ENCODE assay signal across 16 cellular contexts in the genomic region with DNA sequence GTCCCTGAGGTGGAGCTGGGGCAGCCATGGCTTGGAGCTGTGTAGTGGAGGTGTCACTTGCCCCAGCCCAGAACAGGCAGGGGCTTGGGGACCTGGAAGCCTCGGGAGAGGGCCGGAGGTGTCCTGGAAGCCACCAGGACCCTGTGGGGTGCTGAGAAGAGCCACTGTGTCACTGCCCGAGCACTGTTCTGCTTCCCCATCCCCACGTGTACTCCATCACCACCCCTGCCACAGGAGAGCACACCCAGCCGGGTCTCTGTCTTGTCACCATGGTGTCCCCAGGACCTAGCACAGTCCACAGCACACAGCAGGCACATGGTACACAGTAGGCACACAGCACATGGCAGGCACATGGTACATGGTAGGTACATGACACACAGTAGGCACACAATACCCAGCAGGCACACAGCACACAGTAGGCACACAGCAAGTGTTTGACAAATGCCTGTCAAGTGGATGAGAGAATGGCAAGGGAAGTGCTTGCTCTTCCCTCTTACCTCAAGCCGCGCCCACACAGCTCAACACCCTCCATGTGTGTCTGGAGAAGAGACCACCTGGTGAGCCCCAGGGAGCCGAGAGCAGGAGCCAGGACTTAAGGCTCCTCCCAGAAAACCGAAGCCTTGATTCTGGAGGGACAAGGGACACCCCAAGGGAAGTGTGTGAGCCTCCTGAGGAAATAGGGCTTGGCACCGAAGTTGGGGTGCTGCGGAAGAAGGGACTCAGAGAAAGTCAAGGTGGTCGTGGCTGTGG. TPM values are rescaled to one million over a fixed set of nuclear protein-coding genes. Genes with fewer than 3 reads are reported as not detected.
DNase-seq lines count a peak whose midpoint lies in the region; ATAC-seq, FAIRE-seq and TF ChIP-seq lines count a peak whose summit lies in the region.
"Had no signal": no experiment of that assay in that cellular context is flagged by ENCODE, and none has a peak within 500 bp of the region (broad histone marks: within the 10 kb centered on the region; RNA-seq: fewer than 3 reads in every experiment).

No MANE protein-coding gene starts in this region.

- 0 out of 2 replicates have a peak, but pooled peaks cover 3% of the 10 kb centered on the region for H4K20me1 ChIP-seq in GM12878 (ENCODE audit: control insufficient read depth, insufficient read depth)

- CTCF ChIA-PET in GM12878 (lab: Yijun Ruan, JAX): no interaction called here
- CTCF ChIA-PET in GM10248 (lab: Yijun Ruan, JAX): interaction anchor here (1.1 kb wide), 1 partner anchor 58 kb away, joined by 3 read pairs; no protein-coding TSS in a partner anchor

- TF ChIP-seq CTCF in GM12878 (IDR thresholded peaks at IDR 0.05 in 2 of 3, conservative IDR thresholded peaks at IDR 0.05 in 1 of 3; ENCODE audit: control insufficient read depth in 2 of 3, extremely low read depth in 1 of 3, insufficient read depth in 1 of 3, low read depth in 3 of 3, low read length in 3 of 3): no peak
- TF ChIP-seq CTCF in natural killer cell (IDR thresholded peaks at IDR 0.05): no peak
- TF ChIP-seq CTCF in GM10248 (IDR thresholded peaks at IDR 0.05; ENCODE audit: control extremely low read depth, extremely low read depth, low read depth, missing control alignments): no peak

- H3K4me1 ChIP-seq in CD4-positive, CD25-positive, alpha-beta regulatory T cell (ENCODE audit: control insufficient read depth, insufficient read depth, low read length, poor library complexity, severe bottlenecking): peaks cover 67% of the 10 kb centered on the region
- H3K4me1 ChIP-seq in GM12878 (ENCODE audit: control insufficient read depth, insufficient read depth, low read length): peaks cover 26% of the 10 kb centered on the region

- H3K36me3 ChIP-seq in CD4-positive, CD25-positive, alpha-beta regulatory T cell (ENCODE audit: control insufficient read depth, insufficient read depth, low read length): peaks cover 45% of the 10 kb centered on the region
- peaks cover 14 to 17% of the 10 kb centered on the region in 2 experiments for H3K36me3 ChIP-seq in GM12878 (ENCODE audit: control insufficient read depth in 2 of 2, insufficient read depth in 2 of 2, low read length in 1 of 2)

- H3K27me3 ChIP-seq in CD4-positive, CD25-positive, alpha-beta regulatory T cell (ENCODE audit: control insufficient read depth, insufficient read depth, low read length): no peaks in the 10 kb centered on the region
- H3K27me3 ChIP-seq in GM12878 (replicated peaks in 1 of 2; ENCODE audit: control insufficient read depth in 2 of 2, insufficient read depth in 2 of 2, low read length in 1 of 2): no peaks in the 10 kb centered on the region

- no peak for ATAC-seq in CD4-positive, CD25-positive, alpha-beta regulatory T cell (ENCODE audit: low read depth in 2 of 2)
- no peak for ATAC-seq in GM12878
- ATAC-seq in natural killer cell: no peak

- POLR2A ChIA-PET in GM12878 (lab: Charles Lee) (no interaction called here), GM10248 (lab: Yijun Ruan, JAX) (no interaction called here)

- RAD21 ChIA-PET in GM12878 (lab: Charles Lee; ENCODE audit: unreplicated experiment): no interaction called here

- no peaks in the 10 kb centered on the region for H3K27me3 Mint-ChIP-seq in CD4-positive, CD25-positive, alpha-beta regulatory T cell
- H3K27me3 Mint-ChIP-seq in natural killer cell (ENCODE audit: low read depth in 2 of 2): no peaks in the 10 kb centered on the region

- H3K27ac Mint-ChIP-seq in CD4-positive, CD25-positive, alpha-beta regulatory T cell: peak overlapping the region; percentile 55 to 91 (median 81)
- H3K27ac Mint-ChIP-seq in natural killer cell: peak overlapping the region; percentile 88 to 95

- peaks cover 18% of the 10 kb centered on the region for H3K36me3 Mint-ChIP-seq in CD4-positive, CD25-positive, alpha-beta regulatory T cell
- H3K36me3 Mint-ChIP-seq in natural killer cell: no peaks in the 10 kb centered on the region

- H3K4me3 ChIP-seq in CD4-positive, CD25-positive, alpha-beta regulatory T cell (ENCODE audit: low read depth, low read length): no peak overlapping the region
- H3K4me3 ChIP-seq in GM12878: no peak overlapping the region
- H3K4me3 ChIP-seq: SK-N-MC had no signal

- H3K9me3 Mint-ChIP-seq in CD4-positive, CD25-positive, alpha-beta regulatory T cell: peaks cover 0 to 1% (median 0%) of the 10 kb centered on the region in 7 donors
- no peaks in the 10 kb centered on the region for H3K9me3 Mint-ChIP-seq in natural killer cell

- no peak for FAIRE-seq in GM12892 (lab: Jason Lieb, UNC)
- FAIRE-seq in GM12878 (lab: Jason Lieb, UNC): no peak

- in situ Hi-C loops in GM12878 (cut with MboI): loop anchor here (25.0 kb wide), 1 partner anchor 1907 kb away; a partner anchor contains a TSS

- SMC1A ChIA-PET in GM12878 (lab: Charles Lee; ENCODE audit: uncharacterized antibody, unreplicated experiment): interaction anchor here (0.6 kb wide), 1 partner anchor 17 kb away, joined by 3 read pairs; no protein-coding TSS in a partner anchor

- no peak overlapping the region for H3K4me2 ChIP-seq in GM12878 (ENCODE audit: control insufficient read depth, insufficient read depth)

- TF ChIP-seq POLR2A in GM12892 (IDR thresholded peaks at IDR 0.05; ENCODE audit: low read depth, low read length) (peak; percentile 34; the same call in 1 of the 2 replicates), GM12878 (IDR thresholded peaks at IDR 0.05; ENCODE audit: low read depth, low read length) (peak; percentile 36; the same call in 1 of the 2 replicates)

- H3K9me3 ChIP-seq in CD4-positive, CD25-positive, alpha-beta regulatory T cell (ENCODE audit: control insufficient read depth in 2 of 2, low read length in 2 of 2): no peaks in the 10 kb centered on the region
- no peaks in the 10 kb centered on the region; the same call in 2 of the 3 replicates for H3K9me3 ChIP-seq in GM12878 (replicated peaks; ENCODE audit: control insufficient read depth, insufficient read depth, low read length)

- H3K79me2 ChIP-seq in GM12878 (ENCODE audit: control insufficient read depth, insufficient read depth, low read length): peaks cover 83% of the 10 kb centered on the region

- TF ChIP-seq RAD21 in GM12878 (IDR thresholded peaks at IDR 0.05; ENCODE audit: insufficient read depth, low read depth, low read length): no peak

- 94% methylated on average over 10 of the region's 12 CpGs for WGBS in GM12878 (ENCODE audit: insufficient coverage, insufficient replicate concordance, low lambda C conversion rate, missing lambda C conversion rate)

- H2AFZ ChIP-seq in GM12878 (ENCODE audit: control insufficient read depth, low read depth, low read length): no peak overlapping the region

- intact Hi-C loops in GM12878 (cut with micrococcal nuclease; ENCODE audit: unreplicated experiment) (no loop called here), natural killer cell (cut with micrococcal nuclease) (no loop called here)

- TF ChIP-seq EP300 in GM12878 (IDR thresholded peaks at IDR 0.05; ENCODE audit: borderline replicate concordance in 1 of 2, control insufficient read depth in 1 of 2, low read depth in 2 of 2, low read length in 2 of 2): no peak

- DNase-seq in CD4-positive, CD25-positive, alpha-beta regulatory T cell: no peak
- no peak for DNase-seq in GM12892 (ENCODE audit: insufficient read length)
- DNase-seq in GM12878 (ENCODE audit: low read depth, low spot score): no peak
- DNase-seq in natural killer cell: peak; percentile 13
- DNase-seq in GM10248 (ENCODE audit: extremely low spot score): no peak
- DNase-seq in GM03348 (ENCODE audit: low spot score): no peak
- DNase-seq in stimulated activated CD4-positive, alpha-beta T cell treated with anti-CD3 and anti-CD28 coated beads, Interleukin-4, amount 100 ng/mL, for 4 hours: no peak
- DNase-seq: cortex of kidney; GDM1; Kasumi-1; midbrain; NCI-H2081; NK-92 treated with Interleukin-12 subunit alpha and Interleukin-12 subunit beta, amount 100 ng/mL, for 24 hours; stimulated activated naive CD4-positive, alpha-beta T cell had no signal

- H3K4me3 Mint-ChIP-seq in CD4-positive, CD25-positive, alpha-beta regulatory T cell: peak overlapping the region in 2 of 4 donors; percentile 56 to 62
- H3K4me3 Mint-ChIP-seq in natural killer cell: peak overlapping the region; percentile 73

- peak overlapping the region; percentile 36 for H3K27ac ChIP-seq in CD4-positive, CD25-positive, alpha-beta regulatory T cell (ENCODE audit: insufficient read depth, low read length, poor library complexity, severe bottlenecking)
- H3K27ac ChIP-seq in GM12878 (ENCODE audit: control insufficient read depth, insufficient read depth): no peak overlapping the region
- H3K27ac ChIP-seq: C4-2B, SK-N-MC had no signal

- no TSS peak for BruUV-seq in GM12878 (replicated peaks; lab: Mats Ljungman, UMichigan)

- H3K9ac ChIP-seq in GM12878 (ENCODE audit: control insufficient read depth, insufficient read depth, low read length): no peak overlapping the region

- peaks cover 38 to 86% (median 56%) of the 10 kb centered on the region in 4 donors for H3K4me1 Mint-ChIP-seq in CD4-positive, CD25-positive, alpha-beta regulatory T cell
- peaks cover 91% of the 10 kb centered on the region in 2 donors for H3K4me1 Mint-ChIP-seq in natural killer cell

TF ChIP-seq in GM12878, 131 proteins besides CTCF, POLR2A, EP300 and RAD21 (continues in another document):
- TF ChIP-seq CREB1 (IDR thresholded peaks at IDR 0.05; ENCODE audit: low read depth) (no peak), BRCA1 (IDR thresholded peaks at IDR 0.05; ENCODE audit: low read depth, low read length) (no peak), POLR2AphosphoS5 (IDR thresholded peaks at IDR 0.05; ENCODE audit: low read length) (peak; percentile 17; the same call in 1 of the 2 replicates)

RNA-seq across cellular contexts. Expression of a gene that starts 13.3 kb away (rescaled TPM):
- total RNA-seq in CD4-positive, CD25-positive, alpha-beta regulatory T cell: 172 TPM
- polyA plus RNA-seq in CD4-positive, CD25-positive, alpha-beta regulatory T cell: 100 to 1,000 TPM; 134 to 145 (median 141) TPM
- 26.6 TPM for polyA plus RNA-seq in GM12892 (2012; ENCODE audit: missing spikeins)
- total RNA-seq in GM12878 (2013; cell fraction: nucleolus; rRNA removed): 143 and 147 TPM in 2 replicates
- total RNA-seq in GM12878 (2014; rRNA removed) (41.1 and 43.2 TPM in 2 replicates), GM12878 (2014; rRNA removed; fragmentation: Illumina TruSeq; extraction: Trizol) (33.5 and 34.6 TPM in 2 replicates), GM12878 (2021) (52.5 and 55.8 TPM in 2 replicates), natural killer cell (100 to 1,000 TPM; 183 to 344 (median 325) TPM)
- polyA plus RNA-seq in GM12878 (2011; ENCODE audit: low read depth): 19.6 TPM
- polyA plus RNA-seq in GM12878 (2011; rRNA removed) (67.8 and 75.9 TPM in 2 replicates), GM12878 (2014; fragmentation: Illumina TruSeq; extraction: Trizol) (38.6 and 41.9 TPM in 2 replicates), GM12878 (2014; fragmentation: Nextera tagmentation; extraction: Ambion mirVana) (10 to 100 TPM; 12.2 to 13.3 TPM), GM12878 (2014; rRNA removed) (34.0 and 35.0 TPM in 2 replicates), GM12878 (2016; fragmentation: Nextera tagmentation; extraction: Ambion mirVana) (10 to 100 TPM; 42.2 to 42.4 TPM)
- 43.5 and 56.5 TPM in 2 replicates for polyA plus RNA-seq in GM12878 (2011; cell fraction: cytosol; rRNA removed)
- polyA plus RNA-seq in GM12878 (2011; cell fraction: nucleus; rRNA removed): 42.3 and 48.6 TPM in 2 replicates
- polyA plus RNA-seq in GM12878 (2012): 22.9 and 32.1 TPM in 2 replicates
- polyA minus RNA-seq in GM12878 (2011; rRNA and poly(A)+ RNA removed): 65.0 and 79.1 TPM in 2 replicates
- polyA minus RNA-seq in GM12878 (2011; cell fraction: cytosol; rRNA and poly(A)+ RNA removed): 29.4 and 33.1 TPM in 2 replicates
- polyA minus RNA-seq in GM12878 (2011; cell fraction: nucleus; rRNA and poly(A)+ RNA removed): 36.0 and 54.1 TPM in 2 replicates
